In the genomic region with DNA sequence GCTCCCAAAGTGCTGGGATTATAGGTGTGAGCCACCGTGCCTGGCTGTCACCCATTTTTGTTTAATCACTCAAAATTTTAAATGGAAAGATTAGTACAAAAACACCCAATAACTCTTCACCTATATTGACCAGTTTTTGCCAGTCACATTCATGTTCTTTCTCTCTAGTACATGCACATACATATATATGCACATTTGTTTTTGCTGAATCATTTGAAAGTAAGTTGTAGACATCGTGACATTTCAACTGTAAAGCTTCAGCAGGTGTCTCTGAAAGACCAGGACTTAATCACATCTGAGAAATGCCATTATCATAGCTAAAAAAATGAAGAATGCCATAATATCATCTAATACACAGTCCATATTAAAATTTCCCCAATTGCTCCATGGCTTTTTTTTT, we compare ENCODE assay signal across 19 cellular contexts. TPM values are rescaled to one million over a fixed set of nuclear protein-coding genes. Genes with fewer than 3 reads are reported as not detected.
DNase-seq lines count a peak whose midpoint lies in the region; ATAC-seq and TF ChIP-seq lines count a peak whose summit lies in the region.
"Had no signal": no experiment of that assay in that cellular context is flagged by ENCODE, and none has a peak within 500 bp of the region (broad histone marks: within the 10 kb centered on the region; RNA-seq: fewer than 3 reads in every experiment).

No MANE protein-coding gene starts in this region.

- H3K4me1 ChIP-seq in DOHH2 (ENCODE audit: control insufficient read depth, low read length) (peaks cover 55% of the 10 kb centered on the region), Panc1 (ENCODE audit: control insufficient read depth, insufficient read depth, low read length) (peaks cover 54% of the 10 kb centered on the region), esophagus squamous epithelium (peaks cover 37 to 86% (median 47%) of the 10 kb centered on the region in 3 donors), stomach smooth muscle (ENCODE audit: control insufficient read depth, insufficient read depth, low read length) (peaks cover 43% of the 10 kb centered on the region)
- H3K4me1 ChIP-seq: Caco-2 had no signal

- TF ChIP-seq CTCF in DOHH2 (IDR thresholded peaks at IDR 0.05; ENCODE audit: low read depth, low read length, poor library complexity, severe bottlenecking) (no peak), Panc1 (IDR thresholded peaks at IDR 0.05) (no peak), esophagus squamous epithelium (IDR thresholded peaks at IDR 0.05) (no peak)

- ATAC-seq in Panc1 (no peak), HG03432 (IDR thresholded peaks at IDR 0.05; ENCODE audit: unreplicated experiment) (no peak)
- ATAC-seq: PC-3 had no signal

- H3K79me2 ChIP-seq in DOHH2 (ENCODE audit: control insufficient read depth, low read length) = no peaks in the 10 kb centered on the region; the same call in 1 of the 2 replicates

- intact Hi-C loops in Panc1 (cut with micrococcal nuclease; ENCODE audit: unreplicated experiment) (no loop called here), esophagus squamous epithelium (cut with DNase I) (no loop called here)

- H4K20me1 ChIP-seq in DOHH2 (ENCODE audit: control insufficient read depth, insufficient read depth, low read depth, low read length) = no peaks in the 10 kb centered on the region

- no peak overlapping the region for H3K27ac ChIP-seq in DOHH2 (ENCODE audit: low read depth, low read length)
- peak overlapping the region; percentile 68 for H3K27ac ChIP-seq in Panc1 (ENCODE audit: low read length)
- peak overlapping the region in 3 of 4 donors; percentile 28 to 99 (median 96) for H3K27ac ChIP-seq in esophagus squamous epithelium
- peak overlapping the region; percentile 31 for H3K27ac ChIP-seq in stomach smooth muscle (ENCODE audit: low read length)

- 39 to 86% methylated on average over 2 of the region's 2 CpGs for WGBS in esophagus squamous epithelium, 2 donors

- DNase-seq in Panc1 (ENCODE audit: low read depth, low spot score) (no peak), esophagus squamous epithelium (lab: John Stamatoyannopoulos, UW) (no peak), foreskin melanocyte (no peak), SW480 (ENCODE audit: low spot score) (no peak)
- no peak for DNase-seq in stimulated activated CD8-positive, alpha-beta memory T cell treated with anti-CD3 and anti-CD28 coated beads, Interleukin-4, amount 100 ng/mL, for 48 hours
- DNase-seq: AML-193; Caco-2; CD4-positive, CD25-positive, alpha-beta regulatory T cell; GDM1; H9; MV-4-11; NCI-H187; NCI-H2227 treated with DMSO at 0.1 percent for 48 hours; NCI-H510A treated with DMSO at 0.1 percent for 48 hours; NCI-H774; PC-3 had no signal

- peaks cover 3% of the 10 kb centered on the region; the same call in 1 of the 2 replicates for H3F3A ChIP-seq in DOHH2 (ENCODE audit: control insufficient read depth, insufficient read depth)

- no peak for TF ChIP-seq POLR2A in esophagus squamous epithelium (IDR thresholded peaks at IDR 0.05)

- TSS peak; percentile 63 for BruUV-seq in Panc1 (replicated peaks; lab: Mats Ljungman, UMichigan)

- H3K9me3 ChIP-seq in DOHH2 (ENCODE audit: control insufficient read depth, insufficient read depth, low read length) = no peaks in the 10 kb centered on the region
- H3K9me3 ChIP-seq in Panc1 (ENCODE audit: control insufficient read depth, insufficient read depth, low read depth, low read length) = no peaks in the 10 kb centered on the region
- H3K9me3 ChIP-seq in esophagus squamous epithelium = no peaks in the 10 kb centered on the region
- no peaks in the 10 kb centered on the region for H3K9me3 ChIP-seq in stomach smooth muscle (ENCODE audit: control insufficient read depth in 2 of 2, low read length in 2 of 2)
- H3K9me3 ChIP-seq: Caco-2 had no signal

- in situ Hi-C loops in Panc1 (cut with HindIII; ENCODE audit: low pct_unique_long_range_greater_than_20kb, low sequenced_read_pairs) = no loop called here

- H3K27me3 ChIP-seq in DOHH2 (ENCODE audit: control insufficient read depth, low read length) (no peaks in the 10 kb centered on the region), Panc1 (ENCODE audit: control insufficient read depth, insufficient read depth, low read length) (no peaks in the 10 kb centered on the region), esophagus squamous epithelium (no peaks in the 10 kb centered on the region), stomach smooth muscle (ENCODE audit: control insufficient read depth in 1 of 2, insufficient read depth in 2 of 2, low read length in 2 of 2) (no peaks in the 10 kb centered on the region)

- peak overlapping the region; percentile 15; the same call in 1 of the 2 replicates for H3K4me2 ChIP-seq in DOHH2 (ENCODE audit: low read length)

- H3K9ac ChIP-seq in stomach smooth muscle (ENCODE audit: low read length in 2 of 2) = no peak overlapping the region

- H3K36me3 ChIP-seq in DOHH2 (ENCODE audit: control insufficient read depth, low read length) (no peaks in the 10 kb centered on the region), Panc1 (ENCODE audit: control insufficient read depth, insufficient read depth, low read length) (no peaks in the 10 kb centered on the region), esophagus squamous epithelium (peaks cover 0 to 40% (median 0%) of the 10 kb centered on the region in 3 donors), stomach smooth muscle (ENCODE audit: control insufficient read depth in 2 of 2, insufficient read depth in 2 of 2, low read length in 2 of 2) (no peaks in the 10 kb centered on the region)

- CTCF ChIA-PET in Panc1 (lab: Charles Lee) = no interaction called here

- H3K9me2 ChIP-seq in DOHH2 (replicated peaks; ENCODE audit: control insufficient read depth, low read length) = no peaks in the 10 kb centered on the region

- POLR2A ChIA-PET in Panc1 (lab: Charles Lee) = no interaction called here

- H3K4me3 ChIP-seq in DOHH2 (ENCODE audit: low read length) (no peak overlapping the region), Panc1 (ENCODE audit: low read depth in 2 of 2, low read length in 2 of 2) (no peak overlapping the region), esophagus squamous epithelium (no peak overlapping the region), stomach smooth muscle (ENCODE audit: low read length in 2 of 2) (no peak overlapping the region)

RNA-seq across cellular contexts. Expression of gene SEMA4B, which starts 6.5 kb away (rescaled TPM):
- total RNA-seq in Panc1 (2021; ENCODE audit: unreplicated experiment) = 600 TPM
- 1,018 TPM for polyA plus RNA-seq in Panc1 (2012; ENCODE audit: insufficient read length)
- total RNA-seq in esophagus squamous epithelium = 100 to 1,000 TPM in 3 of 4 donors, 10 to 100 TPM in 1; 87.9 to 209 (median 136) TPM

RNA-seq across cellular contexts. Expression of gene CIB1, which starts 39.1 kb away (rescaled TPM):
- total RNA-seq in Panc1 (2021; ENCODE audit: unreplicated experiment) = 193 TPM
- polyA plus RNA-seq in Panc1 (2012; ENCODE audit: insufficient read length) = 352 TPM
- total RNA-seq in esophagus squamous epithelium = 10 to 100 TPM; 44.2 to 58.9 (median 45.9) TPM

RNA-seq across cellular contexts. Expression of gene GDPGP1, which starts 39.4 kb away (rescaled TPM):
- total RNA-seq in Panc1 (2021; ENCODE audit: unreplicated experiment) (22.8 TPM), esophagus squamous epithelium (1 to 10 TPM; 4.7 to 8.4 (median 5.5) TPM)
- 11.7 TPM for polyA plus RNA-seq in Panc1 (2012; ENCODE audit: insufficient read length)

RNA-seq across cellular contexts. Expression of gene TTLL13, which starts 54.7 kb away (rescaled TPM):
- total RNA-seq in Panc1 (2021; ENCODE audit: unreplicated experiment) = 0.39 TPM
- polyA plus RNA-seq in Panc1 (2012; ENCODE audit: insufficient read length) = 0.17 TPM
- total RNA-seq in esophagus squamous epithelium = not detected
- total RNA-seq: H9, PC-3 had no signal
